In genomic region chr20:57566803-57567459, GRCh38 we compare ENCODE assay signal across 26 cellular contexts. TPM values are rescaled to one million over a fixed set of nuclear protein-coding genes. Genes with fewer than 3 reads are reported as not detected.
"Had no signal": no experiment of that assay in that cellular context is flagged by ENCODE, and none has a peak within 500 bp of the region (broad histone marks: within the 10 kb centered on the region; RNA-seq: fewer than 3 reads in every experiment).

No MANE protein-coding gene starts in this region.

- H3K27ac ChIP-seq: coronary artery, heart right ventricle, neutrophil, right atrium auricular region, tibial artery, upper lobe of right lung, vagina had no signal

- H3K36me3 ChIP-seq: heart right ventricle, neutrophil, right atrium auricular region, tibial artery, upper lobe of right lung, vagina had no signal

- H3K27me3 ChIP-seq: right atrium auricular region, vagina had no signal

- H3K9me3 ChIP-seq: heart right ventricle, neutrophil, right atrium auricular region, tibial artery, upper lobe of right lung, vagina had no signal

- DNase-seq: effector CD4-positive, alpha-beta T cell; endodermal cell; foreskin melanocyte; heart right ventricle; hypothalamus; left ventricle myocardium superior; mesendoderm; stimulated activated CD4-positive, alpha-beta T cell treated with anti-CD3 and anti-CD28 coated beads, Interleukin-2, amount 100 ng/mL, for 48 hours; stimulated activated CD8-positive, alpha-beta memory T cell treated with anti-CD3 and anti-CD28 coated beads, Interleukin-4, amount 100 ng/mL, for 48 hours; stimulated activated naive CD8-positive, alpha-beta T cell treated with anti-CD3 and anti-CD28 coated beads, Interleukin-15, Interleukin-2, amounts not matched to agents 100 U/mL and 50 U/mL, for 24 hours; tibial artery; upper lobe of right lung had no signal

- H3K4me3 ChIP-seq: coronary artery, heart right ventricle, right atrium auricular region, tibial artery, upper lobe of right lung, vagina had no signal

- ATAC-seq: heart right ventricle; left ventricle myocardium superior; naive thymus-derived CD8-positive, alpha-beta T cell; stimulated activated effector memory CD8-positive, alpha-beta T cell treated with anti-CD3 and anti-CD28 coated beads, Interleukin-12 subunit alpha, Interleukin-12 subunit beta, amount 100 ng/mL, for 72 hours; stimulated activated naive CD8-positive, alpha-beta T cell treated with anti-CD3 and anti-CD28 coated beads, Interleukin-15, Interleukin-2, amounts not matched to agents 100 U/mL and 50 U/mL, for 24 hours; upper lobe of right lung had no signal

- H3K4me1 ChIP-seq: heart right ventricle, right atrium auricular region, tibial artery, upper lobe of right lung, vagina had no signal

RNA-seq across cellular contexts. Expression of gene PCK1, which starts 6.0 kb away (rescaled TPM):
- total RNA-seq: dermis microvascular lymphatic vessel endothelial cell; endodermal cell; endothelial cell of umbilical vein; lung microvascular endothelial cell; naive thymus-derived CD8-positive, alpha-beta T cell; osteocyte had no signal
- polyA plus RNA-seq: endothelial cell of umbilical vein; naive thymus-derived CD8-positive, alpha-beta T cell had no signal

RNA-seq across cellular contexts. Expression of gene CTCFL, which starts 42.0 kb away (rescaled TPM):
- total RNA-seq: cerebellum; dermis microvascular lymphatic vessel endothelial cell; endothelial cell of umbilical vein; heart right ventricle; left ventricle myocardium superior; lung microvascular endothelial cell; naive thymus-derived CD8-positive, alpha-beta T cell; osteocyte; right atrium auricular region; temporal lobe; upper lobe of right lung; vagina had no signal
- polyA plus RNA-seq: endothelial cell of umbilical vein; esophagus; heart right ventricle; naive thymus-derived CD8-positive, alpha-beta T cell; neural cell had no signal

RNA-seq across cellular contexts. Expression of gene ZBP1, which starts 53.3 kb away (rescaled TPM):
- total RNA-seq: dermis microvascular lymphatic vessel endothelial cell, endodermal cell, endothelial cell of umbilical vein, lung microvascular endothelial cell, osteocyte, right atrium auricular region, temporal lobe had no signal
- polyA plus RNA-seq: endothelial cell of umbilical vein, neural cell had no signal
